Comparison of ENCODE assay signal across 1 cellular context in genomic region chr2:27282892-27283291, GRCh38.
A peak's percentile ranks its signal among the peaks of the same experiment; 100 is the strongest.
TF ChIP-seq lines count a peak whose summit lies in the region.

No MANE protein-coding gene starts in this region.

TF ChIP-seq in A549, 52 proteins besides CTCF, POLR2A, EP300 and RAD21:
- TF ChIP-seq NFE2L2 (conservative IDR thresholded peaks at IDR 0.05; ENCODE audit: low read length) (0 out of 2 replicates have a peak, but pooled peaks have one; percentile 29), MAFK (IDR thresholded peaks at IDR 0.05; ENCODE audit: partially characterized antibody) (peak; percentile 29)
- TF ChIP-seq, protein P1, sequence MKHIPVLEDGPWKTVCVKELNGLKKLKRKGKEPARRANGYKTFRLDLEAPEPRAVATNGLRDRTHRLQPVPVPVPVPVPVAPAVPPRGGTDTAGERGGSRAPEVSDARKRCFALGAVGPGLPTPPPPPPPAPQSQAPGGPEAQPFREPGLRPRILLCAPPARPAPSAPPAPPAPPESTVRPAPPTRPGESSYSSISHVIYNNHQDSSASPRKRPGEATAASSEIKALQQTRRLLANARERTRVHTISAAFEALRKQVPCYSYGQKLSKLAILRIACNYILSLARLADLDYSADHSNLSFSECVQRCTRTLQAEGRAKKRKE (CRISPR knock-in tag; IDR thresholded peaks at IDR 0.05; ENCODE audit: low read depth), result no peak
